ENCODE assay signal across 1 cellular context in the genomic region with DNA sequence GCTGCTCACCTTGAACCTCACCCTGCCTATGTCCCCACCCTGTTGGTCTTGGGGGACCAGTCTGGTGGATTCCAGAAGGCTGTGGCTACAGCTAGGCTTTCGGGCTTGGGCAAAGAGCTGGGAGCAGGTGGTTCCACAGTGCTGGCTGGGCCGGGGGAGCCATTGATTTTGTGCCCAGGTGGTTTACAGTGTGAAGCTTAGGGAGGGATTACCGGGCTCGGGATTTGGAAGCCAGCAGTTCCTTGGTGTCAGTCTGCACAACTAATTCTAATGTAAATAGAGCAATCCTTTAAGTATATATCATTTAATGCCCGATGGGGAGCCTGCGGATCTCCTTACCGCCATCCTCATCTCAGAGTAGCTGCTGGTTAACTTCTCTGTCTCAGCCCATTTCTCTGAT.
TF ChIP-seq lines count a peak whose summit lies in the region.

No MANE protein-coding gene starts in this region.

TF ChIP-seq in H1, 55 proteins besides CTCF, POLR2A, EP300 and RAD21:
- no peak for TF ChIP-seq PHF8 (conservative IDR thresholded peaks at IDR 0.05; ENCODE audit: low read depth, low read length)
- TF ChIP-seq CHD1 (IDR thresholded peaks at IDR 0.05; ENCODE audit: low read depth, low read length), result no peak
- no peak for TF ChIP-seq SIN3A (conservative IDR thresholded peaks at IDR 0.05 in 1 of 2, IDR thresholded peaks at IDR 0.05 in 1 of 2; ENCODE audit: low read depth in 1 of 2, low read length in 2 of 2)
- TF ChIP-seq CEBPB (IDR thresholded peaks at IDR 0.05; ENCODE audit: low read depth, low read length), result no peak
- TF ChIP-seq, protein P1, sequence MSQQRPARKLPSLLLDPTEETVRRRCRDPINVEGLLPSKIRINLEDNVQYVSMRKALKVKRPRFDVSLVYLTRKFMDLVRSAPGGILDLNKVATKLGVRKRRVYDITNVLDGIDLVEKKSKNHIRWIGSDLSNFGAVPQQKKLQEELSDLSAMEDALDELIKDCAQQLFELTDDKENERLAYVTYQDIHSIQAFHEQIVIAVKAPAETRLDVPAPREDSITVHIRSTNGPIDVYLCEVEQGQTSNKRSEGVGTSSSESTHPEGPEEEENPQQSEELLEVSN (IDR thresholded peaks at IDR 0.05), result no peak
- TF ChIP-seq YY1 (IDR thresholded peaks at IDR 0.05; ENCODE audit: low read depth, low read length), result no peak
- no peak for TF ChIP-seq SP1 (IDR thresholded peaks at IDR 0.05; ENCODE audit: low read depth, low read length)
- TF ChIP-seq SUZ12 (IDR thresholded peaks at IDR 0.05; ENCODE audit: low read length), result no peak
- TF ChIP-seq ASH2L (IDR thresholded peaks at IDR 0.05; ENCODE audit: low read length), result no peak
- TF ChIP-seq GTF2F1 (IDR thresholded peaks at IDR 0.05; ENCODE audit: borderline replicate concordance, low read depth, low read length), result no peak
